In the genomic region with DNA sequence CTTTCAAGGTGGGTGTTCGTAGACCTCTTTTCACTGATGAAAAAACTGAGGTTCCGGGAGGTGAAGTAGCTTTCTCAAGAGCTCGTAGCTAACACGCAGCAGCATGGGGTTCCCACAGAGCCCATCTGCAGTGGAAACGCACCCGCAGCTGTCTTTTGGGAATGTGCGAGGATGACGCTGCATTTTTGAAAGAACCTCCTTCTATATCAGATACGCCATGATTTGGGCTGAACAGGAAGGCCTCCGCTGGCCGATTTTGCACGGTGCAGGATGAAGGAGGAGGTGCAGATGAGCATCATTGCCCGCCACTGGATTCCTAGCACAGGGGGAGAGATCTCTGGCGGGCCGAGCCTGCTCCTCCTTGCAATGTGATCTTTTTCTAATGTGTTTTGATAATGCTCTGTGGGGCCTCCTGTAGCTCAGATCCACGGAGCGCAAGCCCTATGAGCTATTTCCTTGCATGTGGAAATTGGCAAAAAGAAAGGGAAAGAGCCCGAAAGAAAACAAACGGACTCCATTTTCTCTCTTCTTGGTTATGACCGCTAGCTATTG, we compare ENCODE assay signal across 19 cellular contexts. TPM values are rescaled to one million over a fixed set of nuclear protein-coding genes. Genes with fewer than 3 reads are reported as not detected.
DNase-seq lines count a peak whose midpoint lies in the region; ATAC-seq and TF ChIP-seq lines count a peak whose summit lies in the region.
"Had no signal": no experiment of that assay in that cellular context is flagged by ENCODE, and none has a peak within 500 bp of the region (broad histone marks: within the 10 kb centered on the region; RNA-seq: fewer than 3 reads in every experiment).

No MANE protein-coding gene starts in this region.

- H3K36me3 Mint-ChIP-seq in GM23338 (ENCODE audit: low read depth) = no peaks in the 10 kb centered on the region
- H3K36me3 Mint-ChIP-seq: CD14-positive monocyte had no signal

- H3K9me3 ChIP-seq in stomach smooth muscle (ENCODE audit: control insufficient read depth in 2 of 2, low read length in 2 of 2) = no peaks in the 10 kb centered on the region

- H3K27ac Mint-ChIP-seq in GM23338 = peak overlapping the region; percentile 75
- H3K27ac Mint-ChIP-seq: CD14-positive monocyte had no signal

- H3K36me3 ChIP-seq in GM23338 (ENCODE audit: insufficient read depth) (no peaks in the 10 kb centered on the region), stomach smooth muscle (ENCODE audit: control insufficient read depth in 2 of 2, insufficient read depth in 2 of 2, low read length in 2 of 2) (no peaks in the 10 kb centered on the region)

- H3K79me2 ChIP-seq in GM23338 (replicated peaks; ENCODE audit: insufficient read depth) = no peaks in the 10 kb centered on the region

- no peak overlapping the region for H3K9ac ChIP-seq in stomach smooth muscle (ENCODE audit: low read length in 2 of 2)
- H3K9ac ChIP-seq: KMS-11 had no signal

- ATAC-seq in GM23338 = peak; percentile 45; the same call in 1 of the 3 replicates
- no peak for ATAC-seq in HG02840 (IDR thresholded peaks at IDR 0.05; ENCODE audit: low FRiP score, unreplicated experiment)
- ATAC-seq: Right ventricle myocardium inferior had no signal

- TF ChIP-seq CTCF in GM23338 (conservative IDR thresholded peaks at IDR 0.05; ENCODE audit: low read depth in 2 of 2) (no peak), astrocyte of the spinal cord (IDR thresholded peaks at IDR 0.05; ENCODE audit: low read depth, low read length) (no peak)

- H3K4me3 ChIP-seq in GM23338 (no peak overlapping the region), astrocyte of the spinal cord (ENCODE audit: low read depth, low read length) (no peak overlapping the region), stomach smooth muscle (ENCODE audit: low read length in 2 of 2) (no peak overlapping the region)

- H3K27me3 ChIP-seq in GM23338 (ENCODE audit: insufficient read depth) (no peaks in the 10 kb centered on the region), stomach smooth muscle (ENCODE audit: control insufficient read depth in 1 of 2, insufficient read depth in 2 of 2, low read length in 2 of 2) (no peaks in the 10 kb centered on the region)

- no peak overlapping the region for H3K4me2 ChIP-seq in GM23338
- H3K4me2 ChIP-seq: KMS-11 had no signal

- H3K4me1 ChIP-seq in GM23338 (ENCODE audit: insufficient read depth) (peaks cover 6% of the 10 kb centered on the region), stomach smooth muscle (ENCODE audit: control insufficient read depth, insufficient read depth, low read length) (peaks cover 22% of the 10 kb centered on the region)

- no peaks in the 10 kb centered on the region for H3K27me3 Mint-ChIP-seq in GM23338 (ENCODE audit: insufficient read depth, low read depth, poor library complexity)

- H3K9me3 Mint-ChIP-seq in GM23338 = no peaks in the 10 kb centered on the region

- peak overlapping the region; percentile 79 for H2AFZ ChIP-seq in GM23338

- H3K9me2 ChIP-seq in GM23338 (ENCODE audit: insufficient read depth) = no peaks in the 10 kb centered on the region; the same call in 1 of the 2 replicates

- H3K4me3 Mint-ChIP-seq in GM23338 = no peak overlapping the region
- H3K4me3 Mint-ChIP-seq: CD14-positive monocyte had no signal

- in situ Hi-C loops in astrocyte of the spinal cord (cut with HindIII; ENCODE audit: low sequenced_read_pairs) = no loop called here

- H3F3A ChIP-seq in GM23338 (replicated peaks; ENCODE audit: low read depth) = no peaks in the 10 kb centered on the region

- H3K4me1 Mint-ChIP-seq in GM23338 = peaks cover 11% of the 10 kb centered on the region

- no peaks in the 10 kb centered on the region for H4K20me1 ChIP-seq in GM23338 (replicated peaks; ENCODE audit: insufficient read depth)

- no peak overlapping the region for H3K27ac ChIP-seq in GM23338 (ENCODE audit: low read depth)
- peak overlapping the region; percentile 60 for H3K27ac ChIP-seq in stomach smooth muscle (ENCODE audit: low read length)
- H3K27ac ChIP-seq: HL-60, KMS-11 had no signal

- DNase-seq in GM23338 (ENCODE audit: low spot score) (peak; percentile 24), astrocyte of the spinal cord (ENCODE audit: low read depth, low spot score) (peak; percentile 76), left kidney (ENCODE audit: low read depth, low spot score) (peak; percentile 52), NCI-H187 (lab: John Stamatoyannopoulos, UW) (no peak)
- DNase-seq in stimulated activated CD4-positive, alpha-beta T cell treated with anti-CD3 and anti-CD28 coated beads, Interleukin-2, amount 100 ng/mL, for 24 hours = no peak
- DNase-seq: DMS53, GDM1, NCI-H1105, NCI-H1694, NCI-H2081 treated with DMSO at 0.1 percent for 48 hours, NCI-H446 treated with DMSO at 0.1 percent for 48 hours, NCI-H526 treated with DMSO at 0.1 percent for 48 hours, OCI-M1 had no signal

TF ChIP-seq in GM23338, 12 proteins besides CTCF, POLR2A, EP300 and RAD21 (continues in another document):
- no peak for TF ChIP-seq EZH2 (IDR thresholded peaks at IDR 0.05; ENCODE audit: low read depth, unreplicated experiment)
- TF ChIP-seq, protein P1, sequence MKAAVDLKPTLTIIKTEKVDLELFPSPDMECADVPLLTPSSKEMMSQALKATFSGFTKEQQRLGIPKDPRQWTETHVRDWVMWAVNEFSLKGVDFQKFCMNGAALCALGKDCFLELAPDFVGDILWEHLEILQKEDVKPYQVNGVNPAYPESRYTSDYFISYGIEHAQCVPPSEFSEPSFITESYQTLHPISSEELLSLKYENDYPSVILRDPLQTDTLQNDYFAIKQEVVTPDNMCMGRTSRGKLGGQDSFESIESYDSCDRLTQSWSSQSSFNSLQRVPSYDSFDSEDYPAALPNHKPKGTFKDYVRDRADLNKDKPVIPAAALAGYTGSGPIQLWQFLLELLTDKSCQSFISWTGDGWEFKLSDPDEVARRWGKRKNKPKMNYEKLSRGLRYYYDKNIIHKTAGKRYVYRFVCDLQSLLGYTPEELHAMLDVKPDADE (IDR thresholded peaks at IDR 0.05) = no peak
- TF ChIP-seq STAT1 (IDR thresholded peaks at IDR 0.05; ENCODE audit: unreplicated experiment) = no peak
- TF ChIP-seq ZNF331 (CRISPR knock-in tag; IDR thresholded peaks at IDR 0.05; ENCODE audit: low read depth) = no peak
- TF ChIP-seq NANOG (IDR thresholded peaks at IDR 0.05; ENCODE audit: borderline replicate concordance) = no peak
- no peak for TF ChIP-seq EZH2phosphoT487 (IDR thresholded peaks at IDR 0.05; ENCODE audit: unreplicated experiment)
- TF ChIP-seq, protein P2, sequence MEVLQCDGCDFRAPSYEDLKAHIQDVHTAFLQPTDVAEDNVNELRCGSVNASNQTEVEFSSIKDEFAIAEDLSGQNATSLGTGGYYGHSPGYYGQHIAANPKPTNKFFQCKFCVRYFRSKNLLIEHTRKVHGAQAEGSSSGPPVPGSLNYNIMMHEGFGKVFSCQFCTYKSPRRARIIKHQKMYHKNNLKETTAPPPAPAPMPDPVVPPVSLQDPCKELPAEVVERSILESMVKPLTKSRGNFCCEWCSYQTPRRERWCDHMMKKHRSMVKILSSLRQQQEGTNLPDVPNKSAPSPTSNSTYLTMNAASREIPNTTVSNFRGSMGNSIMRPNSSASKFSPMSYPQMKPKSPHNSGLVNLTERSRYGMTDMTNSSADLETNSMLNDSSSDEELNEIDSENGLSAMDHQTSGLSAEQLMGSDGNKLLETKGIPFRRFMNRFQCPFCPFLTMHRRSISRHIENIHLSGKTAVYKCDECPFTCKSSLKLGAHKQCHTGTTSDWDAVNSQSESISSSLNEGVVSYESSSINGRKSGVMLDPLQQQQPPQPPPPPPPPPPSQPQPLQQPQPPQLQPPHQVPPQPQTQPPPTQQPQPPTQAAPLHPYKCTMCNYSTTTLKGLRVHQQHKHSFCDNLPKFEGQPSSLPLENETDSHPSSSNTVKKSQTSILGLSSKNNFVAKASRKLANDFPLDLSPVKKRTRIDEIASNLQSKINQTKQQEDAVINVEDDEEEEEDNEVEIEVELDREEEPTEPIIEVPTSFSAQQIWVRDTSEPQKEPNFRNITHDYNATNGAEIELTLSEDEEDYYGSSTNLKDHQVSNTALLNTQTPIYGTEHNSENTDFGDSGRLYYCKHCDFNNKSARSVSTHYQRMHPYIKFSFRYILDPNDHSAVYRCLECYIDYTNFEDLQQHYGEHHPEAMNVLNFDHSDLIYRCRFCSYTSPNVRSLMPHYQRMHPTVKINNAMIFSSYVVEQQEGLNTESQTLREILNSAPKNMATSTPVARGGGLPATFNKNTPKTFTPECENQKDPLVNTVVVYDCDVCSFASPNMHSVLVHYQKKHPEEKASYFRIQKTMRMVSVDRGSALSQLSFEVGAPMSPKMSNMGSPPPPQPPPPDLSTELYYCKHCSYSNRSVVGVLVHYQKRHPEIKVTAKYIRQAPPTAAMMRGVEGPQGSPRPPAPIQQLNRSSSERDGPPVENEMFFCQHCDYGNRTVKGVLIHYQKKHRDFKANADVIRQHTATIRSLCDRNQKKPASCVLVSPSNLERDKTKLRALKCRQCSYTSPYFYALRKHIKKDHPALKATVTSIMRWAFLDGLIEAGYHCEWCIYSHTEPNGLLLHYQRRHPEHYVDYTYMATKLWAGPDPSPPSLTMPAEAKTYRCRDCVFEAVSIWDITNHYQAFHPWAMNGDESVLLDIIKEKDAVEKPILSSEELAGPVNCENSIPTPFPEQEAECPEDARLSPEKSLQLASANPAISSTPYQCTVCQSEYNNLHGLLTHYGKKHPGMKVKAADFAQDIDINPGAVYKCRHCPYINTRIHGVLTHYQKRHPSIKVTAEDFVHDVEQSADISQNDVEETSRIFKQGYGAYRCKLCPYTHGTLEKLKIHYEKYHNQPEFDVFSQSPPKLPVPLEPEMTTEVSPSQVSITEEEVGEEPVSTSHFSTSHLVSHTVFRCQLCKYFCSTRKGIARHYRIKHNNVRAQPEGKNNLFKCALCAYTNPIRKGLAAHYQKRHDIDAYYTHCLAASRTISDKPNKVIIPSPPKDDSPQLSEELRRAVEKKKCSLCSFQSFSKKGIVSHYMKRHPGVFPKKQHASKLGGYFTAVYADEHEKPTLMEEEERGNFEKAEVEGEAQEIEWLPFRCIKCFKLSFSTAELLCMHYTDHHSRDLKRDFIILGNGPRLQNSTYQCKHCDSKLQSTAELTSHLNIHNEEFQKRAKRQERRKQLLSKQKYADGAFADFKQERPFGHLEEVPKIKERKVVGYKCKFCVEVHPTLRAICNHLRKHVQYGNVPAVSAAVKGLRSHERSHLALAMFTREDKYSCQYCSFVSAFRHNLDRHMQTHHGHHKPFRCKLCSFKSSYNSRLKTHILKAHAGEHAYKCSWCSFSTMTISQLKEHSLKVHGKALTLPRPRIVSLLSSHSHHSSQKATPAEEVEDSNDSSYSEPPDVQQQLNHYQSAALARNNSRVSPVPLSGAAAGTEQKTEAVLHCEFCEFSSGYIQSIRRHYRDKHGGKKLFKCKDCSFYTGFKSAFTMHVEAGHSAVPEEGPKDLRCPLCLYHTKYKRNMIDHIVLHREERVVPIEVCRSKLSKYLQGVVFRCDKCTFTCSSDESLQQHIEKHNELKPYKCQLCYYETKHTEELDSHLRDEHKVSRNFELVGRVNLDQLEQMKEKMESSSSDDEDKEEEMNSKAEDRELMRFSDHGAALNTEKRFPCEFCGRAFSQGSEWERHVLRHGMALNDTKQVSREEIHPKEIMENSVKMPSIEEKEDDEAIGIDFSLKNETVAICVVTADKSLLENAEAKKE (CRISPR knock-in tag; IDR thresholded peaks at IDR 0.05) = no peak
- TF ChIP-seq JUNB (IDR thresholded peaks at IDR 0.05; ENCODE audit: unreplicated experiment) = no peak

RNA-seq across cellular contexts. Expression of a gene that starts 55.5 kb away (rescaled TPM):
- total RNA-seq in GM23338 (2014; rRNA removed; shearing (Covaris generic)) = 8.3 and 10.9 TPM in 2 replicates
- 5.5 and 5.7 TPM in 2 replicates for polyA plus RNA-seq in GM23338 (2016; fragmentation: Nextera tagmentation; extraction: Ambion mirVana)
- polyA plus RNA-seq: CD14-positive monocyte had no signal

Comparison
In these comparisons a context has a peak if more than half of its experiments do, and no peak if none do; other contexts are left out.
1. DNase-seq: peak in GM23338 (single experiment), astrocyte of the spinal cord (single experiment) and left kidney (single experiment); none in stimulated activated CD4-positive, alpha-beta T cell treated with anti-CD3 and anti-CD28 coated beads, Interleukin-2, amount 100 ng/mL, for 24 hours (0 of 2) and NCI-H187 (0 of 2).